8 cellular contexts compared by ENCODE assay signal in genomic region chrX:72540318-72540717, GRCh38. TPM values are rescaled to one million over a fixed set of nuclear protein-coding genes. Genes with fewer than 3 reads are reported as not detected.
DNase-seq lines count a peak whose midpoint lies in the region; ATAC-seq and TF ChIP-seq lines count a peak whose summit lies in the region.

No MANE protein-coding gene starts in this region.

- TF ChIP-seq CTCF in GM12873 (IDR thresholded peaks at IDR 0.05; ENCODE audit: insufficient read depth, low read depth, low read length, missing control alignments) (peak; percentile 31), endothelial cell (IDR thresholded peaks at IDR 0.05; ENCODE audit: unreplicated experiment) (peak; percentile 17), osteocyte (IDR thresholded peaks at IDR 0.05) (peak; percentile 53)

- H3K36me3 Mint-ChIP-seq in endothelial cell (ENCODE audit: low read depth, unreplicated experiment) (peaks cover 22% of the 10 kb centered on the region), osteocyte (ENCODE audit: unreplicated experiment) (peaks cover 3% of the 10 kb centered on the region)

- H3K27ac Mint-ChIP-seq in endothelial cell (ENCODE audit: unreplicated experiment) (no peak overlapping the region), osteocyte (ENCODE audit: unreplicated experiment) (no peak overlapping the region)

- H3K4me1 Mint-ChIP-seq in endothelial cell (ENCODE audit: unreplicated experiment), result no peaks in the 10 kb centered on the region
- H3K4me1 Mint-ChIP-seq in osteocyte (ENCODE audit: unreplicated experiment), result no peaks in the 10 kb centered on the region

- ATAC-seq in HG02588 (IDR thresholded peaks at IDR 0.05; ENCODE audit: unreplicated experiment), result no peak

- H3K9me3 Mint-ChIP-seq in endothelial cell (ENCODE audit: unreplicated experiment) (no peaks in the 10 kb centered on the region), osteocyte (ENCODE audit: unreplicated experiment) (no peaks in the 10 kb centered on the region)

- peak; percentile 6 for DNase-seq in NCI-H510A (lab: John Stamatoyannopoulos, UW)
- no peak for DNase-seq in endothelial cell (ENCODE audit: low spot score)
- no peak for DNase-seq in osteocyte (ENCODE audit: extremely low spot score, unreplicated experiment)
- DNase-seq in activated CD4-positive, CD25-positive, alpha-beta regulatory T cell (lab: John Stamatoyannopoulos, UW), result no peak
- no peak for DNase-seq in NCI-H1048 (lab: John Stamatoyannopoulos, UW)
- no peak for DNase-seq in 8988T

- H3K4me3 Mint-ChIP-seq in endothelial cell (ENCODE audit: unreplicated experiment), result no peak overlapping the region
- H3K4me3 Mint-ChIP-seq in osteocyte (ENCODE audit: unreplicated experiment), result no peak overlapping the region

- H3K27me3 Mint-ChIP-seq in endothelial cell (ENCODE audit: unreplicated experiment) (peaks cover 1% of the 10 kb centered on the region), osteocyte (ENCODE audit: unreplicated experiment) (no peaks in the 10 kb centered on the region)

RNA-seq across cellular contexts. Expression of gene HDAC8, which starts 32.3 kb away (rescaled TPM):
- 29.4 TPM for total RNA-seq in endothelial cell (ENCODE audit: unreplicated experiment)
- 30.1 and 30.7 TPM in 2 replicates for total RNA-seq in osteocyte
